Comparison of ENCODE assay signal across 17 cellular contexts in the genomic region with DNA sequence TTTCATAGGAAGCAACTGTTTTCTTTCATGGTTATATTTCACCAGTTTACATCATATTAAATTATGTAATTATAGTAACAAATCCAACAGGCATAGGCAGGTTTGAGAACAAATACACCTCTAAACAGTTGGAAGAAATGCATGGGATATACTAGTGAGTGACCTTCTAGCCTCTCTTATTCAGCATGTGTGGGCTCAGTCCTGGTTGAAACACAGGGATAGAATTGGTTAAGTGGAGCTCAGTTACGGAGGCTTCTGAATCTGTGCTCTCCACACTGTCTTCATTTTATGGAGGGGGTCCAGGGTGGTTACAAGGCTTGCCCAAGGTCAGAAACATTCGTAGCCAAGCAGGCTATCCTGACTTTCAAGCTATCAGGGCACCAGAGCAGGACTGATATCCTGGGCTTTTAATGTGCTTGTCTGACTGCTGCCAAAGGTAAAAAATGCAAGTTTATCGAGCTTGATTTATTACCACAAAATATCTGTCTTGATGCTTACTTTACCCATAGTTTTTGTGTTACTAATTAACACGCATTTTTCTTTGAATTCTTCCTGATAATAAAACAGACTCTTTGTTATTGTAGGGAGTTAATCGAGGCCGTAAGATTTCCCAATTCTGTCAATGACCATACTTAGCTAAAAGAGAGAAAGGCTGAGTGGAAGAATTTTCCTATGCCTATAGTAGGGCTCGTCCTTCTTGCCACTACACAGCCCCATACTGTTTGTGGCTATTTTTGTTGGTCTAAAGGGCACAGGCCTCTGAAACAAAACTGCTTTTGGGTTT.
DNase-seq lines count a peak whose midpoint lies in the region; ATAC-seq, FAIRE-seq and TF ChIP-seq lines count a peak whose summit lies in the region.
"Had no signal": no experiment of that assay in that cellular context is flagged by ENCODE, and none has a peak within 500 bp of the region (broad histone marks: within the 10 kb centered on the region; RNA-seq: fewer than 3 reads in every experiment).

No MANE protein-coding gene starts in this region.

- H3K27ac ChIP-seq in hepatocyte (peak overlapping the region; percentile 82), psoas muscle (peak overlapping the region; percentile 81)
- H3K27ac ChIP-seq: dorsolateral prefrontal cortex had no signal

- H3K4me2 ChIP-seq in hepatocyte: peak overlapping the region; percentile 9

- H3K9me3 ChIP-seq in hepatocyte (ENCODE audit: low read depth) (no peaks in the 10 kb centered on the region), psoas muscle (no peaks in the 10 kb centered on the region)

- WGBS in hepatocyte (ENCODE audit: low lambda C conversion rate, missing lambda C conversion rate): 57% methylated on average over 7 of the region's 7 CpGs
- WGBS in psoas muscle, 3 donors: 42 to 52% (median 46%) methylated on average over 7 of the region's 7 CpGs

- H3K4me3 ChIP-seq in bronchial epithelial cell (ENCODE audit: low read depth, low read length) (no peak overlapping the region), hepatocyte (no peak overlapping the region), psoas muscle (no peak overlapping the region)
- H3K4me3 ChIP-seq: dorsolateral prefrontal cortex had no signal

- ATAC-seq in psoas muscle: peak; percentile 18 to 45 (median 38)
- ATAC-seq in HG03460 (IDR thresholded peaks at IDR 0.05; ENCODE audit: unreplicated experiment): no peak
- ATAC-seq: stimulated activated memory B cell treated with anti-CD40 and anti-IgM and Interleukin-4, amounts not matched to agents 10 μg/mL and 1 μg/mL and 100 μg/mL, for 72 hours had no signal

- H3K36me3 ChIP-seq in bronchial epithelial cell (ENCODE audit: control insufficient read depth, insufficient read depth, low read length) (no peaks in the 10 kb centered on the region), hepatocyte (replicated peaks; ENCODE audit: insufficient read depth, low read depth) (no peaks in the 10 kb centered on the region), psoas muscle (ENCODE audit: insufficient read depth in 1 of 2, low read depth in 1 of 2) (no peaks in the 10 kb centered on the region)

- H3K27me3 ChIP-seq in bronchial epithelial cell (ENCODE audit: control insufficient read depth, insufficient read depth, low read length): no peaks in the 10 kb centered on the region
- H3K27me3 ChIP-seq in hepatocyte: no peaks in the 10 kb centered on the region
- no peaks in the 10 kb centered on the region for H3K27me3 ChIP-seq in psoas muscle (ENCODE audit: insufficient read depth in 3 of 3, low read length in 2 of 3)
- H3K27me3 ChIP-seq: dorsolateral prefrontal cortex had no signal

- peaks cover 33% of the 10 kb centered on the region for H3K4me1 ChIP-seq in hepatocyte (ENCODE audit: insufficient read depth)
- peaks cover 54% of the 10 kb centered on the region for H3K4me1 ChIP-seq in psoas muscle

- intact Hi-C loops in psoas muscle (cut with DNase I) (no loop called here), posterior cingulate gyrus (cut with DNase I) (no loop called here)

- no peak for FAIRE-seq in bronchial epithelial cell (lab: Jason Lieb, UNC)
- FAIRE-seq: H1 had no signal

- H4K20me1 ChIP-seq in hepatocyte (ENCODE audit: insufficient read depth, poor library complexity, severe bottlenecking): no peaks in the 10 kb centered on the region

- DNase-seq in EH (ENCODE audit: low read depth) (peak; percentile 67), bronchial epithelial cell (ENCODE audit: low read depth) (peak; percentile 15), hepatocyte (ENCODE audit: low spot score) (no peak), psoas muscle (no peak), posterior cingulate gyrus (no peak), AG08395 (ENCODE audit: low spot score) (no peak)
- DNase-seq in stimulated activated naive CD4-positive, alpha-beta T cell treated with Interleukin-2 at 50 U/mL for 16 hours (lab: John Stamatoyannopoulos, UW): no peak
- DNase-seq: activated CD4-positive, alpha-beta T cell treated with anti-CD3 and anti-CD28 coated beads, Interleukin-2, amount 50 U/mL, for 4 hours; activated T-cell treated with anti-CD3 and anti-CD28 coated beads, Interleukin-2, amount 50 U/mL, for 48 hours; amniotic stem cell; DMS153; dorsolateral prefrontal cortex; naive B cell; NCI-H1092 treated with DMSO at 0.1 percent for 48 hours had no signal

- H2AFZ ChIP-seq in hepatocyte: no peak overlapping the region

- H3K79me2 ChIP-seq in hepatocyte: no peaks in the 10 kb centered on the region

- TF ChIP-seq CTCF in bronchial epithelial cell (IDR thresholded peaks at IDR 0.05; ENCODE audit: insufficient read depth, low read length, severe bottlenecking): no peak
- no peak for TF ChIP-seq CTCF in hepatocyte (IDR thresholded peaks at IDR 0.05; ENCODE audit: poor library complexity)
- TF ChIP-seq CTCF in psoas muscle (IDR thresholded peaks at IDR 0.05): no peak

- H3K9me2 ChIP-seq in hepatocyte (replicated peaks; ENCODE audit: insufficient read depth): no peaks in the 10 kb centered on the region

Comparison
In these comparisons a context has a peak if more than half of its experiments do, and no peak if none do; other contexts are left out.
1. DNase-seq: peak in EH (single experiment) and bronchial epithelial cell (single experiment); none in hepatocyte (single experiment), psoas muscle (0 of 2), stimulated activated naive CD4-positive, alpha-beta T cell treated with Interleukin-2 at 50 U/mL for 16 hours (single experiment), posterior cingulate gyrus (0 of 10) and AG08395 (single experiment).